In genomic region chr6:39887692-39888450, GRCh38 we compare ENCODE assay signal across 9 cellular contexts. TPM values are rescaled to one million over a fixed set of nuclear protein-coding genes. Genes with fewer than 3 reads are reported as not detected.
A peak's percentile ranks its signal among the peaks of the same experiment; 100 is the strongest.
DNase-seq lines count a peak whose midpoint lies in the region; ATAC-seq and TF ChIP-seq lines count a peak whose summit lies in the region.
"Had no signal": no experiment of that assay in that cellular context is flagged by ENCODE, and none has a peak within 500 bp of the region (broad histone marks: within the 10 kb centered on the region; RNA-seq: fewer than 3 reads in every experiment).

No MANE protein-coding gene starts in this region.

- H3K4me1 ChIP-seq in thoracic aorta (ENCODE audit: control insufficient read depth in 1 of 2, low read depth in 2 of 2), result peaks cover 32 to 77% of the 10 kb centered on the region in 2 donors

- H3K4me1 Mint-ChIP-seq in activated CD4-positive, alpha-beta memory T cell treated with anti-CD3 and anti-CD28 coated beads for 36 hours (ENCODE audit: low read depth), result no peaks in the 10 kb centered on the region
- H3K4me1 Mint-ChIP-seq in stimulated activated naive B cell treated with anti-CD40 and anti-IgM and Interleukin-4, amounts not matched to agents 10 μg/mL and 1 μg/mL and 100 μg/mL, for 72 hours, result peaks cover 2 to 4% of the 10 kb centered on the region in 2 donors

- POLR2A ChIA-PET in activated CD4-positive, alpha-beta memory T cell treated with anti-CD3 and anti-CD28 coated beads for 36 hours (lab: Charles Lee), result no interaction called here

- intact Hi-C loops in activated CD4-positive, alpha-beta memory T cell treated with anti-CD3 and anti-CD28 coated beads for 36 hours (cut with micrococcal nuclease), result no loop called here

- H3K36me3 Mint-ChIP-seq in activated CD4-positive, alpha-beta memory T cell treated with anti-CD3 and anti-CD28 coated beads for 36 hours, result no peaks in the 10 kb centered on the region
- H3K36me3 Mint-ChIP-seq in stimulated activated naive B cell treated with anti-CD40 and anti-IgM and Interleukin-4, amounts not matched to agents 10 μg/mL and 1 μg/mL and 100 μg/mL, for 72 hours, result no peaks in the 10 kb centered on the region

- CTCF ChIA-PET in activated CD4-positive, alpha-beta memory T cell treated with anti-CD3 and anti-CD28 coated beads for 36 hours (lab: Charles Lee), result no interaction called here

- peak overlapping the region; percentile 29 for H3K4me3 ChIP-seq in thoracic aorta

- DNase-seq in HuH-7 (ENCODE audit: low spot score) (peak; percentile 36), epidermal melanocyte (ENCODE audit: insufficient read length, low spot score) (peak; percentile 80), medulla oblongata (ENCODE audit: extremely low spot score) (peak; percentile 91), thoracic aorta (ENCODE audit: low spot score) (peak; percentile 70), germinal center (ENCODE audit: low spot score) (no peak)
- DNase-seq in activated CD4-positive, alpha-beta memory T cell treated with anti-CD3 and anti-CD28 coated beads for 36 hours, result no peak
- no peak for DNase-seq in stimulated activated naive B cell treated with anti-CD40 and anti-IgM and Interleukin-4, amounts not matched to agents 10 μg/mL and 1 μg/mL and 100 μg/mL, for 72 hours
- DNase-seq: activated effector memory CD4-positive, alpha-beta T cell treated with Interleukin-2 at 50 U/mL for 16 hours had no signal

- H3K27ac ChIP-seq in thoracic aorta, result peak overlapping the region; percentile 88 to 96

- TF ChIP-seq CTCF in thoracic aorta (IDR thresholded peaks at IDR 0.05), result no peak

- no peak overlapping the region for H3K4me3 Mint-ChIP-seq in activated CD4-positive, alpha-beta memory T cell treated with anti-CD3 and anti-CD28 coated beads for 36 hours
- no peak overlapping the region for H3K4me3 Mint-ChIP-seq in stimulated activated naive B cell treated with anti-CD40 and anti-IgM and Interleukin-4, amounts not matched to agents 10 μg/mL and 1 μg/mL and 100 μg/mL, for 72 hours

- no peaks in the 10 kb centered on the region for H3K9me3 Mint-ChIP-seq in activated CD4-positive, alpha-beta memory T cell treated with anti-CD3 and anti-CD28 coated beads for 36 hours
- H3K9me3 Mint-ChIP-seq in stimulated activated naive B cell treated with anti-CD40 and anti-IgM and Interleukin-4, amounts not matched to agents 10 μg/mL and 1 μg/mL and 100 μg/mL, for 72 hours, result no peaks in the 10 kb centered on the region

- H3K36me3 ChIP-seq in thoracic aorta, result no peaks in the 10 kb centered on the region

- peaks cover 10% of the 10 kb centered on the region for H3K27me3 Mint-ChIP-seq in activated CD4-positive, alpha-beta memory T cell treated with anti-CD3 and anti-CD28 coated beads for 36 hours
- H3K27me3 Mint-ChIP-seq in stimulated activated naive B cell treated with anti-CD40 and anti-IgM and Interleukin-4, amounts not matched to agents 10 μg/mL and 1 μg/mL and 100 μg/mL, for 72 hours, result peaks cover 26 to 48% of the 10 kb centered on the region in 2 donors

- ATAC-seq in thoracic aorta (ENCODE audit: insufficient number of reproducible peaks, low FRiP score, low read depth) (peak; percentile 73), GM18909 (IDR thresholded peaks at IDR 0.05; ENCODE audit: poor library complexity, unreplicated experiment) (no peak)
- ATAC-seq in stimulated activated naive B cell treated with anti-CD40 and anti-IgM and Interleukin-4, amounts not matched to agents 10 μg/mL and 1 μg/mL and 100 μg/mL, for 72 hours (replicated peaks), result no peak

- H3K9me3 ChIP-seq in thoracic aorta, result no peaks in the 10 kb centered on the region

- H3K27ac Mint-ChIP-seq in activated CD4-positive, alpha-beta memory T cell treated with anti-CD3 and anti-CD28 coated beads for 36 hours, result no peak overlapping the region
- H3K27ac Mint-ChIP-seq in stimulated activated naive B cell treated with anti-CD40 and anti-IgM and Interleukin-4, amounts not matched to agents 10 μg/mL and 1 μg/mL and 100 μg/mL, for 72 hours, result no peak overlapping the region

- H3K27me3 ChIP-seq in thoracic aorta (replicated peaks; ENCODE audit: insufficient read depth), result no peaks in the 10 kb centered on the region

RNA-seq across cellular contexts. Expression of gene MOCS1, which starts 46.4 kb away (rescaled TPM):
- total RNA-seq in thoracic aorta, result 10 to 100 TPM; 29.1 to 44.9 TPM
- total RNA-seq in activated CD4-positive, alpha-beta memory T cell treated with anti-CD3 and anti-CD28 coated beads for 36 hours, result under 1 TPM; 0.51 to 0.76 TPM

Comparison
In these comparisons a context has a peak if more than half of its experiments do, and no peak if none do; other contexts are left out.
1. DNase-seq: peak in HuH-7 (single experiment), epidermal melanocyte (single experiment), medulla oblongata (single experiment) and thoracic aorta (single experiment); none in activated CD4-positive, alpha-beta memory T cell treated with anti-CD3 and anti-CD28 coated beads for 36 hours (single experiment), stimulated activated naive B cell treated with anti-CD40 and anti-IgM and Interleukin-4, amounts not matched to agents 10 μg/mL and 1 μg/mL and 100 μg/mL, for 72 hours (single experiment) and germinal center (single experiment).
2. RNA of gene MOCS1, which starts 46.4 kb away (total RNA-seq): 29.1 to 44.9 TPM in thoracic aorta; 0.51 to 0.76 TPM in activated CD4-positive, alpha-beta memory T cell treated with anti-CD3 and anti-CD28 coated beads for 36 hours; every median in the first group is over 10 times any median in the second.